ENCODE assay signal across 2 cellular contexts in genomic region chr4:178611062-178611461, GRCh38.
TF ChIP-seq lines count a peak whose summit lies in the region.

No MANE protein-coding gene starts in this region.

TF ChIP-seq in HCT116, 20 proteins besides CTCF, POLR2A, EP300 and RAD21:
- TF ChIP-seq CEBPB (IDR thresholded peaks at IDR 0.05; ENCODE audit: low read depth) (peak; percentile 35; the same call in 1 of the 2 replicates), CBX3 (IDR thresholded peaks at IDR 0.05; ENCODE audit: low read depth) (no peak), REST (IDR thresholded peaks at IDR 0.05; ENCODE audit: low read depth) (no peak)

TF ChIP-seq in H1, 55 proteins besides CTCF, POLR2A, EP300 and RAD21 (continued from another document):
- TF ChIP-seq SAP30 (IDR thresholded peaks at IDR 0.05; ENCODE audit: insufficient read depth, insufficient replicate concordance, low read length) (no peak), SUZ12 (IDR thresholded peaks at IDR 0.05; ENCODE audit: low read length) (no peak), CEBPB (IDR thresholded peaks at IDR 0.05; ENCODE audit: low read depth, low read length) (peak; percentile 93)
